22 cellular contexts compared by ENCODE assay signal in genomic region chr9:133168432-133168831, GRCh38. TPM values are rescaled to one million over a fixed set of nuclear protein-coding genes. Genes with fewer than 3 reads are reported as not detected.
DNase-seq lines count a peak whose midpoint lies in the region; ATAC-seq and TF ChIP-seq lines count a peak whose summit lies in the region.
"Had no signal": no experiment of that assay in that cellular context is flagged by ENCODE, and none has a peak within 500 bp of the region (broad histone marks: within the 10 kb centered on the region; RNA-seq: fewer than 3 reads in every experiment).

No MANE protein-coding gene starts in this region.

- H3K9ac ChIP-seq in BLaER1 treated with 17β-estradiol and CSF1 and Interleukin-3, amounts not matched to agents 10 nM and 100 nM: no peak overlapping the region

- DNase-seq in Panc1 (ENCODE audit: low read depth, low spot score): peak; percentile 57
- DNase-seq in lower lobe of right lung: peak; percentile 9
- DNase-seq in NCI-H2107 treated with DMSO at 0.1 percent for 48 hours (lab: John Stamatoyannopoulos, UW; ENCODE audit: unreplicated experiment): no peak
- DNase-seq in central memory CD4-positive, alpha-beta T cell: no peak
- DNase-seq in naive thymus-derived CD8-positive, alpha-beta T cell: no peak
- DNase-seq: activated CD4-positive, alpha-beta T cell treated with anti-CD3 and anti-CD28 coated beads, Interleukin-2, amount 10 ng/mL, durations not matched to agents 24 days and 14 days; activated gamma-delta T cell; caudate nucleus; effector CD4-positive, alpha-beta T cell; IMR-90; left lung; MM.1S; NCI-H1694; NCI-H774; nucleus accumbens; SIG-M5; T-cell had no signal

- ATAC-seq in Panc1: peak; percentile 86
- ATAC-seq in lower lobe of right lung: no peak
- no peak for ATAC-seq in naive thymus-derived CD8-positive, alpha-beta T cell
- ATAC-seq: left lung, T-cell had no signal

- H3K4me1 Mint-ChIP-seq in naive thymus-derived CD8-positive, alpha-beta T cell: peaks cover 1 to 9% (median 5%) of the 10 kb centered on the region in 4 donors

- H3K27ac Mint-ChIP-seq in naive thymus-derived CD8-positive, alpha-beta T cell: no peak overlapping the region
- H3K27ac Mint-ChIP-seq: activated CD4-positive, alpha-beta T cell treated with anti-CD3 and anti-CD28 coated beads, Interleukin-2, amount 10 ng/mL, durations not matched to agents 24 days and 14 days; T-cell had no signal

- H3K36me3 ChIP-seq in BLaER1 treated with 17β-estradiol and CSF1 and Interleukin-3, amounts not matched to agents 10 nM and 100 nM: no peaks in the 10 kb centered on the region
- H3K36me3 ChIP-seq in Panc1 (ENCODE audit: control insufficient read depth, insufficient read depth, low read length): no peaks in the 10 kb centered on the region
- H3K36me3 ChIP-seq in lower lobe of right lung: no peaks in the 10 kb centered on the region
- H3K36me3 ChIP-seq: adrenal gland, esophagus muscularis mucosa, left lung had no signal

- H3K27me3 ChIP-seq in BLaER1 treated with 17β-estradiol and CSF1 and Interleukin-3, amounts not matched to agents 10 nM and 100 nM: peaks cover 0 to 17% (median 0%) of the 10 kb centered on the region in 11 experiments; a peak in 8 of 22 replicates
- H3K27me3 ChIP-seq in Panc1 (ENCODE audit: control insufficient read depth, insufficient read depth, low read length) (no peaks in the 10 kb centered on the region), lower lobe of right lung (ENCODE audit: low read depth) (peaks cover 9% of the 10 kb centered on the region)
- H3K27me3 ChIP-seq: adrenal gland had no signal

- H3K4me3 Mint-ChIP-seq in naive thymus-derived CD8-positive, alpha-beta T cell: no peak overlapping the region
- H3K4me3 Mint-ChIP-seq: activated CD4-positive, alpha-beta T cell treated with anti-CD3 and anti-CD28 coated beads, Interleukin-2, amount 10 ng/mL, durations not matched to agents 24 days and 14 days; T-cell had no signal

- POLR2A ChIA-PET in Panc1 (lab: Charles Lee): no interaction called here
- POLR2A ChIA-PET in naive thymus-derived CD8-positive, alpha-beta T cell (lab: Charles Lee): no interaction called here

- intact Hi-C loops in Panc1 (cut with micrococcal nuclease; ENCODE audit: unreplicated experiment) (no loop called here), lower lobe of right lung (cut with DNase I) (no loop called here)

- peaks cover 0 to 15% (median 0%) of the 10 kb centered on the region in 11 experiments; a peak in 5 of 22 replicates for H4K20me1 ChIP-seq in BLaER1 treated with 17β-estradiol and CSF1 and Interleukin-3, amounts not matched to agents 10 nM and 100 nM

- no peak overlapping the region for H3K27ac ChIP-seq in BLaER1 treated with 17β-estradiol and CSF1 and Interleukin-3, amounts not matched to agents 10 nM and 100 nM
- H3K27ac ChIP-seq in Panc1 (ENCODE audit: low read length): no peak overlapping the region; the same call in 1 of the 2 replicates
- H3K27ac ChIP-seq in lower lobe of right lung: no peak overlapping the region
- H3K27ac ChIP-seq: adrenal gland, C4-2B, esophagus muscularis mucosa, left lung had no signal

- TF ChIP-seq CTCF in Panc1 (IDR thresholded peaks at IDR 0.05): no peak
- no peak for TF ChIP-seq CTCF in lower lobe of right lung (IDR thresholded peaks at IDR 0.05)

- no peaks in the 10 kb centered on the region for H3K36me3 Mint-ChIP-seq in naive thymus-derived CD8-positive, alpha-beta T cell
- H3K36me3 Mint-ChIP-seq: T-cell had no signal

- H3K4me1 ChIP-seq in BLaER1 treated with 17β-estradiol and CSF1 and Interleukin-3, amounts not matched to agents 10 nM and 100 nM: peaks cover 19 to 77% (median 70%) of the 10 kb centered on the region in 10 experiments
- H3K4me1 ChIP-seq in Panc1 (ENCODE audit: control insufficient read depth, insufficient read depth, low read length) (peaks cover 28% of the 10 kb centered on the region), lower lobe of right lung (peaks cover 11% of the 10 kb centered on the region)

- H3K27me3 Mint-ChIP-seq in naive thymus-derived CD8-positive, alpha-beta T cell: peaks cover 0 to 1% (median 0%) of the 10 kb centered on the region in 5 donors

- in situ Hi-C loops in Panc1 (cut with HindIII; ENCODE audit: low pct_unique_long_range_greater_than_20kb, low sequenced_read_pairs): no loop called here

- CTCF ChIA-PET in Panc1 (lab: Charles Lee): no interaction called here

- peak overlapping the region in 8 of 11 experiments; percentile 36 to 98 (median 94); a peak in 14 of 22 replicates for H3K4me2 ChIP-seq in BLaER1 treated with 17β-estradiol and CSF1 and Interleukin-3, amounts not matched to agents 10 nM and 100 nM

- H3K4me3 ChIP-seq in BLaER1 treated with 17β-estradiol and CSF1 and Interleukin-3, amounts not matched to agents 10 nM and 100 nM: no peak overlapping the region
- H3K4me3 ChIP-seq in Panc1 (ENCODE audit: low read depth in 2 of 2, low read length in 2 of 2) (no peak overlapping the region), lower lobe of right lung (no peak overlapping the region)
- H3K4me3 ChIP-seq: adrenal gland, esophagus muscularis mucosa, left lung had no signal

- no peaks in the 10 kb centered on the region for H3K9me3 ChIP-seq in BLaER1 treated with 17β-estradiol and CSF1 and Interleukin-3, amounts not matched to agents 10 nM and 100 nM (replicated peaks in 1 of 11)
- no peaks in the 10 kb centered on the region for H3K9me3 ChIP-seq in Panc1 (ENCODE audit: control insufficient read depth, insufficient read depth, low read depth, low read length)
- H3K9me3 ChIP-seq in lower lobe of right lung: no peaks in the 10 kb centered on the region
- H3K9me3 ChIP-seq: adrenal gland, esophagus muscularis mucosa, left lung had no signal

- H3K9me3 Mint-ChIP-seq in naive thymus-derived CD8-positive, alpha-beta T cell: no peaks in the 10 kb centered on the region
- H3K9me3 Mint-ChIP-seq: activated CD4-positive, alpha-beta T cell treated with anti-CD3 and anti-CD28 coated beads, Interleukin-2, amount 10 ng/mL, durations not matched to agents 24 days and 14 days; T-cell had no signal

- no TSS peak for BruUV-seq in Panc1 (replicated peaks; lab: Mats Ljungman, UMichigan)

RNA-seq across cellular contexts. Expression of gene GBGT1, which starts 4.7 kb away (rescaled TPM):
- total RNA-seq in Panc1 (2021; ENCODE audit: unreplicated experiment): 1.8 TPM
- polyA plus RNA-seq in Panc1 (2012; ENCODE audit: insufficient read length): 2.6 TPM
- 38.5 TPM for total RNA-seq in lower lobe of right lung
- 1 to 10 TPM; 4.1 to 4.9 TPM for total RNA-seq in naive thymus-derived CD8-positive, alpha-beta T cell
- not detected for polyA plus RNA-seq in naive thymus-derived CD8-positive, alpha-beta T cell

RNA-seq across cellular contexts. Expression of gene OBP2B, which starts 40.6 kb away (rescaled TPM):
- total RNA-seq in Panc1 (2021; ENCODE audit: unreplicated experiment): not detected
- polyA plus RNA-seq in Panc1 (2012; ENCODE audit: insufficient read length): not detected
- not detected for total RNA-seq in lower lobe of right lung
- total RNA-seq in naive thymus-derived CD8-positive, alpha-beta T cell: not detected
- not detected for polyA plus RNA-seq in naive thymus-derived CD8-positive, alpha-beta T cell
- total RNA-seq: activated CD4-positive, alpha-beta T cell treated with anti-CD3 and anti-CD28 coated beads, Interleukin-2, amount 10 ng/mL, durations not matched to agents 24 days and 14 days; esophagus muscularis mucosa; glomerular endothelial cell; IMR-90; left lung; T-cell had no signal
- polyA plus RNA-seq: adrenal gland, IMR-90 had no signal

RNA-seq across cellular contexts. Expression of gene RALGDS, which starts 47.4 kb away (rescaled TPM):
- 25.8 TPM for total RNA-seq in Panc1 (2021; ENCODE audit: unreplicated experiment)
- polyA plus RNA-seq in Panc1 (2012; ENCODE audit: insufficient read length): 47.7 TPM
- 71.1 TPM for total RNA-seq in lower lobe of right lung
- total RNA-seq in naive thymus-derived CD8-positive, alpha-beta T cell: 10 to 100 TPM; 93.7 to 99.9 TPM
- 10 to 100 TPM; 14.1 to 35.5 (median 29.4) TPM for polyA plus RNA-seq in naive thymus-derived CD8-positive, alpha-beta T cell

Comparison
In these comparisons a context has a peak if more than half of its experiments do, and no peak if none do; other contexts are left out.
1. DNase-seq: peak in Panc1 (single experiment) and lower lobe of right lung (single experiment); none in NCI-H2107 treated with DMSO at 0.1 percent for 48 hours (single experiment), central memory CD4-positive, alpha-beta T cell (single experiment) and naive thymus-derived CD8-positive, alpha-beta T cell (0 of 10).